ENCODE assay signal across 3 cellular contexts in the genomic region with DNA sequence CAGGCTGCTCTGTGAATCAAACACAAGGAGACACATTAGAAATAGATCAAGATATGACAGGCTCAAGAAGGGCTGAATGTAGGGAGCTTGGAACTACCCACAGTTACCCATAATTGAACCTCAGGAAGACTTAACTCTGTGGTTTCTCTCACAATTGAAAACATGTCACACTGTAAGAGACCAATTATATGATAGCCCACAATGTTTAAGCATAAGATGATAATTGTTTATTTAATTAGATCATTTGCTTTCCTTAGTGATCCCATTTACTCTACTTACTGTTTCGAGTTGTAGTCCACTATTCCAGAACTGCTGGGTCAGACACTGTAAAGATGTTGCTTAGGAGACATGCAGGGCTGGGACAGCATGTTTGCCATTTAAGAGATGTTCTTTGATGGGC.
"Had no signal": no experiment of that assay in that cellular context is flagged by ENCODE, and none has a peak within 500 bp of the region (broad histone marks: within the 10 kb centered on the region; RNA-seq: fewer than 3 reads in every experiment).

No MANE protein-coding gene starts in this region.

- DNase-seq: GDM1, GF-D8 had no signal

- H3K4me3 ChIP-seq: GM12878 had no signal

- ATAC-seq: GM12878 had no signal
